ENCODE assay signal across 1 cellular context in the genomic region with DNA sequence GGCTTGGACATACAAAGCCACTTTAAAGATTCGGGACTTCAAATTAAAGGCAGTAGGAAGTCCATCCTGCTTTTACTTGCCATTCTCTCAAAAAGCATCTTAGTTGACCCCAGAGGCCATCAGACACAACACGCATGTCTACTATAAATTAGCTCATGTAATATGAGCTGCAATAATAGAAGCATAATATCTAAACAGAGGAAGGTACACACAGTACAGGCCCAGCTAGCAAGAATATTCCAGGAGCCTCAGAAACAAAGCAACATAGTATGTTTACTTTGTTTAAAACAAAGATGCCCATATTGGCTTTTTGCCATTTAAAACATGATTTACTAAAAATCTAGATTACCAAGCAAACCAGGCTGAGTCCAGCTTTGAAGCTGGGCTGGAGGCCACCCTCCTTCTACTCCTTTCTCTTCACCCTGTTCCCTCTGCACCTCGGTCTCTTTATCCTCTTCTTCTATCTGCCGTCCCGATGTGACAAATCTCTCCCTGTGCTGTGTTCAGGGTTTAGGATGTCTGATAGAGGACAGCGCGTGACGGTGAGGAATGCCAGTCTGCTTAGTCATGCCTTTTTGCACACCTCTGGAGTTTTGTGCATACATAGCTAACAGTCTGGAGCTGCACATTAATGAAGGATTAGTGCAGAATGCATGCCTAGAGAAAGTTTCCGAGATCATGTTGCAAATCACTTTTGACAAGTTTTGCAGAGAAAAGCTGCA.
TF ChIP-seq lines count a peak whose summit lies in the region.

No MANE protein-coding gene starts in this region.

TF ChIP-seq in IMR-90, 13 proteins besides CTCF, POLR2A, EP300 and RAD21 (continued from another document):
- no peak for TF ChIP-seq MXI1 (IDR thresholded peaks at IDR 0.05; ENCODE audit: borderline replicate concordance, low read depth, low read length)
